Comparison of ENCODE assay signal across 8 cellular contexts in genomic region chr10:45580371-45580770, GRCh38.
DNase-seq lines count a peak whose midpoint lies in the region; ATAC-seq and TF ChIP-seq lines count a peak whose summit lies in the region.

No MANE protein-coding gene starts in this region.

- peaks cover 37% of the 10 kb centered on the region for H3K4me1 Mint-ChIP-seq in activated naive CD8-positive, alpha-beta T cell (ENCODE audit: low read depth)

- ATAC-seq in HG03064 (IDR thresholded peaks at IDR 0.05; ENCODE audit: low read depth, unreplicated experiment), result peak; percentile 51

- H3K27me3 ChIP-seq in suprapubic skin, result no peaks in the 10 kb centered on the region

- peaks cover 3% of the 10 kb centered on the region for H3K36me3 Mint-ChIP-seq in activated naive CD8-positive, alpha-beta T cell

- H3K9me3 Mint-ChIP-seq in activated naive CD8-positive, alpha-beta T cell (ENCODE audit: low read depth), result no peaks in the 10 kb centered on the region

- no peaks in the 10 kb centered on the region for H3K36me3 ChIP-seq in suprapubic skin

- no peak overlapping the region for H3K27ac ChIP-seq in suprapubic skin

- no peak for TF ChIP-seq CTCF in suprapubic skin (IDR thresholded peaks at IDR 0.05)

- no peaks in the 10 kb centered on the region for H3K9me3 ChIP-seq in suprapubic skin

- H3K4me3 ChIP-seq in suprapubic skin, result peak overlapping the region; percentile 17

- peak; percentile 21 for DNase-seq in activated T-cell treated with anti-CD3 and anti-CD28 coated beads, Interleukin-2, amount 50 U/mL, for 1 hour
- DNase-seq in activated T-cell treated with anti-CD3 and anti-CD28 coated beads for 4 hours, result no peak
- DNase-seq in suprapubic skin (ENCODE audit: low spot score in 2 of 2), result no peak
- no peak for DNase-seq in GOT3 (lab: John Stamatoyannopoulos, UW)
- DNase-seq in NCI-H146 (lab: John Stamatoyannopoulos, UW), result no peak
- no peak for DNase-seq in HPDE6-E6E7 (ENCODE audit: extremely low spot score)

- H3K27me3 Mint-ChIP-seq in activated naive CD8-positive, alpha-beta T cell, result no peaks in the 10 kb centered on the region

- H3K27ac Mint-ChIP-seq in activated naive CD8-positive, alpha-beta T cell, result peak overlapping the region; percentile 98

- WGBS in suprapubic skin, result 39% methylated on average over 3 of the region's 3 CpGs

- H3K4me1 ChIP-seq in suprapubic skin, result no peaks in the 10 kb centered on the region

- no peak for TF ChIP-seq POLR2A in suprapubic skin (IDR thresholded peaks at IDR 0.05)

- H3K4me3 Mint-ChIP-seq in activated naive CD8-positive, alpha-beta T cell, result peak overlapping the region; percentile 89

- no peak for TF ChIP-seq EP300 in suprapubic skin (IDR thresholded peaks at IDR 0.05)
